In genomic region chr22:36925388-36926290, GRCh38 we compare ENCODE assay signal across 1 cellular context.
TF ChIP-seq lines count a peak whose summit lies in the region.

No MANE protein-coding gene starts in this region.

TF ChIP-seq in IMR-90, 13 proteins besides CTCF, POLR2A, EP300 and RAD21 (continued from another document):
- TF ChIP-seq ELK1 (IDR thresholded peaks at IDR 0.05; ENCODE audit: borderline replicate concordance, low read depth, low read length) (no peak), RFX5 (IDR thresholded peaks at IDR 0.05; ENCODE audit: low read depth, low read length) (no peak)
